Comparison of ENCODE assay signal across 1 cellular context in genomic region chr6:118896339-118897136, GRCh38.
TF ChIP-seq lines count a peak whose summit lies in the region.

No MANE protein-coding gene starts in this region.

TF ChIP-seq in K562, 482 proteins besides CTCF, POLR2A, EP300 and RAD21 (continued from another document and continues in another):
- TF ChIP-seq BCLAF1 (IDR thresholded peaks at IDR 0.05; ENCODE audit: borderline replicate concordance in 1 of 2, control insufficient read depth in 1 of 2, low read depth in 2 of 2, low read length in 1 of 2) (no peak), ZBTB34 (CRISPR knock-in tag; IDR thresholded peaks at IDR 0.05) (no peak), ATF1 (CRISPR knock-in tag; IDR thresholded peaks at IDR 0.05) (no peak), ATF1 (tag; IDR thresholded peaks at IDR 0.05) (peak; percentile 20; the same call in 1 of the 2 replicates), U2AF2 (optimal IDR thresholded peaks at IDR 0.05; ENCODE audit: low read depth, low read length) (no peak), HLTF (IDR thresholded peaks at IDR 0.05) (no peak), MCM7 (IDR thresholded peaks at IDR 0.05) (no peak), GTF2A2 (tag; IDR thresholded peaks at IDR 0.05) (no peak), MEIS2 (IDR thresholded peaks at IDR 0.05; ENCODE audit: partially characterized antibody) (peak; percentile 66), ARID1B (IDR thresholded peaks at IDR 0.05) (peak; percentile 77), TAF9B (IDR thresholded peaks at IDR 0.05; ENCODE audit: partially characterized antibody) (peak; percentile 31), GTF2B (IDR thresholded peaks at IDR 0.05; ENCODE audit: extremely low read depth, insufficient read length) (no peak), ZNF780A (CRISPR knock-in tag; IDR thresholded peaks at IDR 0.05) (no peak), KLF10 (CRISPR knock-in tag; IDR thresholded peaks at IDR 0.05) (no peak), BRD9 (IDR thresholded peaks at IDR 0.05; ENCODE audit: low read depth, partially characterized antibody) (peak; percentile 91), FOXJ2 (tag; IDR thresholded peaks at IDR 0.05) (no peak; the same call in 1 of the 2 replicates), NBN (IDR thresholded peaks at IDR 0.05; ENCODE audit: low read depth) (peak; percentile 53; the same call in 1 of the 2 replicates), PHB2 (IDR thresholded peaks at IDR 0.05; ENCODE audit: low read depth) (no peak), ZNF586 (CRISPR knock-in tag; conservative IDR thresholded peaks at IDR 0.05) (no peak), ZNF79 (CRISPR knock-in tag; IDR thresholded peaks at IDR 0.05; ENCODE audit: low read depth) (no peak), CTCFL (IDR thresholded peaks at IDR 0.05; ENCODE audit: borderline replicate concordance, insufficient read depth, low read depth, low read length, poor library complexity, severe bottlenecking) (peak; percentile 37), CLOCK (CRISPR knock-in tag; IDR thresholded peaks at IDR 0.05; ENCODE audit: borderline replicate concordance) (no peak), JUND (IDR thresholded peaks at IDR 0.05; ENCODE audit: borderline replicate concordance, low read depth, low read length) (peak; percentile 12; the same call in 1 of the 2 replicates), JUND (tag; IDR thresholded peaks at IDR 0.05; ENCODE audit: borderline replicate concordance, low read depth, low read length) (peak; percentile 80; the same call in 1 of the 3 replicates), CCAR2 (IDR thresholded peaks at IDR 0.05; ENCODE audit: low read depth, low read length) (no peak), SNIP1 (IDR thresholded peaks at IDR 0.05; ENCODE audit: low read depth) (no peak), L3MBTL2 (IDR thresholded peaks at IDR 0.05) (peak; percentile 27), ZNF140 (CRISPR knock-in tag; IDR thresholded peaks at IDR 0.05) (no peak), ZNF717 (CRISPR knock-in tag; IDR thresholded peaks at IDR 0.05) (no peak), ZNF398 (CRISPR knock-in tag; IDR thresholded peaks at IDR 0.05) (no peak), ZBTB12 (CRISPR knock-in tag; IDR thresholded peaks at IDR 0.05) (no peak), NELFE (IDR thresholded peaks at IDR 0.05; ENCODE audit: insufficient read depth, insufficient read length) (no peak), HNRNPUL1 (IDR thresholded peaks at IDR 0.05; ENCODE audit: low read length) (no peak), RAD51 (IDR thresholded peaks at IDR 0.05; ENCODE audit: borderline replicate concordance, low read depth) (no peak), HEY1 (CRISPR knock-in tag; IDR thresholded peaks at IDR 0.05; ENCODE audit: borderline replicate concordance) (no peak), ZBTB5 (IDR thresholded peaks at IDR 0.05) (no peak), ZNF121 (CRISPR knock-in tag; conservative IDR thresholded peaks at IDR 0.05) (no peak), BACH1 (tag; IDR thresholded peaks at IDR 0.05) (peak; percentile 96), SRSF7 (optimal IDR thresholded peaks at IDR 0.05; ENCODE audit: low read depth, low read length) (no peak), MYNN (IDR thresholded peaks at IDR 0.05) (peak; percentile 76; the same call in 1 of the 2 replicates), MYNN (CRISPR knock-in tag; IDR thresholded peaks at IDR 0.05) (no peak), NR2F6 (CRISPR knock-in tag; IDR thresholded peaks at IDR 0.05) (no peak), ZNF347 (CRISPR knock-in tag; IDR thresholded peaks at IDR 0.05; ENCODE audit: low read depth) (no peak), YY1 (IDR thresholded peaks at IDR 0.05; ENCODE audit: borderline replicate concordance in 1 of 3, control insufficient read depth in 1 of 3, extremely low read depth in 1 of 3, insufficient read depth in 3 of 3, insufficient read length in 1 of 3, insufficient replicate concordance in 2 of 3, low read depth in 1 of 3, low read length in 2 of 3) (peak in 1 of 3 experiments; percentile 76), HNRNPK (IDR thresholded peaks at IDR 0.05; ENCODE audit: low read depth, low read length, poor library complexity, severe bottlenecking) (no peak), ELK1 (CRISPR knock-in tag; IDR thresholded peaks at IDR 0.05) (no peak), DLX4 (CRISPR knock-in tag; IDR thresholded peaks at IDR 0.05) (no peak), SNAPC5 (CRISPR knock-in tag; IDR thresholded peaks at IDR 0.05) (no peak), MECOM (CRISPR knock-in tag; IDR thresholded peaks at IDR 0.05) (no peak), POLR2AphosphoS2 (IDR thresholded peaks at IDR 0.05; ENCODE audit: low read length) (no peak)
